In the genomic region with DNA sequence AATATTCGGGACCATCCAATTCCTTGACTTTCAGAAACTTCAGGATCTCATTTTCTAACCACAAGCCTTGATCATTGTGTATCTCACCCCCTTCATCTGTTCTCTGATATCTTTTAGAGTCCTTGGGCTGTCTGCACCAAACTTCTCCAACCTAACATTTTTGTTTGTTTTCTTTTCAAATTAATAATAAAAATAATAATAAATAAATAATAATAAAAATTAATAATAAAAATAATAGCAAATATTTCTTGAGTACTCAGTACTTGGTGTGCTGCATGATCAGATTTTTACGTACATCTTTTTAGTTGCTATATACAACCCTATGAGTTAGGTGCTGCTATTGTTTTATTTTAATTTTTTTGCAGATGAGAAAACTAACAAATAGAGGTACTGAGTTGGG, we compare ENCODE assay signal across 28 cellular contexts.
"Had no signal": no experiment of that assay in that cellular context is flagged by ENCODE, and none has a peak within 500 bp of the region (broad histone marks: within the 10 kb centered on the region; RNA-seq: fewer than 3 reads in every experiment).

No MANE protein-coding gene starts in this region.

- DNase-seq: heart right ventricle; islet precursor cell; left cardiac atrium; left lung; lower lobe of right lung; mesendoderm; naive B cell; natural killer cell; nephron progenitor cell; occipital lobe; retina; right cardiac atrium; small intestine; spleen; stimulated activated CD4-positive, alpha-beta T cell treated with anti-CD3 and anti-CD28 coated beads, Interleukin-1b, Interleukin-23, amount 100 ng/mL, for 48 hours; stimulated activated CD4-positive, alpha-beta T cell treated with anti-CD3 and anti-CD28 coated beads, Interleukin-2, amount 100 ng/mL, for 48 hours; stimulated activated CD4-positive, alpha-beta T cell treated with anti-CD3 and anti-CD28 coated beads, Interleukin-4, amount 100 ng/mL, for 4 hours; stimulated activated CD8-positive, alpha-beta memory T cell treated with anti-CD3 and anti-CD28 coated beads, Interleukin-4, amount 100 ng/mL, for 48 hours; stimulated activated naive CD8-positive, alpha-beta T cell treated with anti-CD3 and anti-CD28 coated beads, Interleukin-15, Interleukin-2, amounts not matched to agents 100 U/mL and 50 U/mL, for 24 hours; stomach; transverse colon; upper lobe of left lung had no signal

- H3K4me1 ChIP-seq: left lung, neural progenitor cell, spleen, stomach, transverse colon had no signal

- H3K9ac ChIP-seq: neural progenitor cell had no signal

- H3K36me3 ChIP-seq: heart right ventricle, left lung, lower lobe of right lung, neural progenitor cell, neutrophil, spleen, stomach, suprapubic skin, transverse colon, upper lobe of left lung had no signal

- ATAC-seq: heart right ventricle; left cardiac atrium; left lung; lower lobe of right lung; natural killer cell; right cardiac atrium; sciatic nerve; stimulated activated memory B cell treated with anti-CD40 and anti-IgM and Interleukin-4, amounts not matched to agents 10 μg/mL and 1 μg/mL and 100 μg/mL, for 72 hours; stimulated activated naive CD8-positive, alpha-beta T cell treated with anti-CD3 and anti-CD28 coated beads, Interleukin-15, Interleukin-2, amounts not matched to agents 100 U/mL and 50 U/mL, for 24 hours had no signal

- H3K27ac ChIP-seq: hepatocyte, left lung, lower lobe of right lung, neural progenitor cell, neutrophil, spleen, transverse colon had no signal

- H3K27me3 ChIP-seq: heart right ventricle, hepatocyte, left lung, neural progenitor cell, neutrophil, spleen, stomach, suprapubic skin, transverse colon, upper lobe of left lung had no signal

- H3K4me3 ChIP-seq: heart right ventricle, hepatocyte, left lung, lower lobe of right lung, neural progenitor cell, spleen, stomach, suprapubic skin, transverse colon, upper lobe of left lung had no signal

- H3K9me3 ChIP-seq: heart right ventricle, left lung, lower lobe of right lung, neutrophil, spleen, stomach, suprapubic skin, transverse colon, upper lobe of left lung had no signal
